In genomic region chr12:93632383-93632782, GRCh38 we compare ENCODE assay signal across 28 cellular contexts.
"Had no signal": no experiment of that assay in that cellular context is flagged by ENCODE, and none has a peak within 500 bp of the region (broad histone marks: within the 10 kb centered on the region; RNA-seq: fewer than 3 reads in every experiment).

No MANE protein-coding gene starts in this region.

- ATAC-seq: natural killer cell treated with Interleukin-12 subunit alpha and Interleukin-12 subunit beta and Interleukin-15 and Interleukin-18, amount 100 ng/mL, for 72 hours; pancreas; psoas muscle; right cardiac atrium; right lobe of liver; stimulated activated effector memory CD8-positive, alpha-beta T cell treated with anti-CD3 and anti-CD28 coated beads, Interleukin-12 subunit alpha, Interleukin-12 subunit beta, amount 100 ng/mL, for 72 hours; stimulated activated naive B cell treated with anti-CD40 and anti-IgM and Interleukin-4, amounts not matched to agents 10 μg/mL and 1 μg/mL and 100 μg/mL, for 72 hours had no signal

- H3K27ac ChIP-seq: neutrophil, pancreas, psoas muscle, right lobe of liver, sigmoid colon, stomach, thoracic aorta, thyroid gland, tibial nerve, upper lobe of left lung, vagina had no signal

- H3K4me3 Mint-ChIP-seq: natural killer cell treated with Interleukin-12 subunit alpha and Interleukin-12 subunit beta and Interleukin-15 and Interleukin-18, amount 100 ng/mL, for 72 hours; nephron progenitor cell; neural crest cell; stimulated activated effector memory CD8-positive, alpha-beta T cell treated with anti-CD3 and anti-CD28 coated beads, Interleukin-12 subunit alpha, Interleukin-12 subunit beta, amount 100 ng/mL, for 72 hours; stimulated activated naive B cell treated with anti-CD40 and anti-IgM and Interleukin-4, amounts not matched to agents 10 μg/mL and 1 μg/mL and 100 μg/mL, for 72 hours; stimulated activated naive CD8-positive, alpha-beta T cell treated with anti-CD3 and anti-CD28 coated beads, Interleukin-15, Interleukin-2, amounts not matched to agents 100 ng/mL and 50 ng/mL, for 24 hours had no signal

- FAIRE-seq: pancreas, small intestine, urothelium cell line had no signal

- H3K36me3 Mint-ChIP-seq: natural killer cell treated with Interleukin-12 subunit alpha and Interleukin-12 subunit beta and Interleukin-15 and Interleukin-18, amount 100 ng/mL, for 72 hours; stimulated activated effector memory CD8-positive, alpha-beta T cell treated with anti-CD3 and anti-CD28 coated beads, Interleukin-12 subunit alpha, Interleukin-12 subunit beta, amount 100 ng/mL, for 72 hours had no signal

- H3K27me3 Mint-ChIP-seq: progenitor cell of endocrine pancreas had no signal

- DNase-seq: nephron progenitor cell; nucleus accumbens; pancreas; psoas muscle; right cardiac atrium; right lobe of liver; sigmoid colon; small intestine; stimulated activated CD4-positive, alpha-beta T cell treated with anti-CD3 and anti-CD28 coated beads, Interleukin-15, amount 100 ng/mL, for 24 hours; stimulated activated CD4-positive, alpha-beta T cell treated with anti-CD3 and anti-CD28 coated beads, Interleukin-2, amount 100 ng/mL, for 24 hours; stimulated activated CD4-positive, alpha-beta T cell treated with anti-CD3 and anti-CD28 coated beads, Interleukin-2, amount 100 ng/mL, for 48 hours; stimulated activated CD4-positive, alpha-beta T cell treated with anti-CD3 and anti-CD28 coated beads, Interleukin-4, amount 100 ng/mL, for 24 hours; stimulated activated naive B cell treated with anti-CD40 and anti-IgM and Interleukin-4, amounts not matched to agents 10 μg/mL and 1 μg/mL and 100 μg/mL, for 72 hours; stimulated activated naive CD4-positive, alpha-beta T cell treated with Interleukin-2 at 50 U/mL for 16 hours; stomach; thyroid gland; trophoblast cell; upper lobe of left lung had no signal

- H3K4me1 ChIP-seq: pancreas, psoas muscle, right lobe of liver, sigmoid colon, stomach, thyroid gland, tibial nerve, upper lobe of left lung, vagina had no signal

- H3K9me3 Mint-ChIP-seq: neural crest cell; stimulated activated effector memory CD8-positive, alpha-beta T cell treated with anti-CD3 and anti-CD28 coated beads, Interleukin-12 subunit alpha, Interleukin-12 subunit beta, amount 100 ng/mL, for 72 hours had no signal

- H3K9me3 ChIP-seq: neutrophil, pancreas, psoas muscle, right lobe of liver, sigmoid colon, thoracic aorta, thyroid gland, vagina had no signal

- H3K27me3 ChIP-seq: neutrophil, pancreas, right lobe of liver, sigmoid colon, stomach, thyroid gland, tibial nerve, upper lobe of left lung, vagina had no signal

- H3K4me1 Mint-ChIP-seq: nephron progenitor cell; neural crest cell; stimulated activated effector memory CD8-positive, alpha-beta T cell treated with anti-CD3 and anti-CD28 coated beads, Interleukin-12 subunit alpha, Interleukin-12 subunit beta, amount 100 ng/mL, for 72 hours had no signal

- H3K36me3 ChIP-seq: neutrophil, pancreas, right lobe of liver, sigmoid colon, stomach, thoracic aorta, thyroid gland, upper lobe of left lung, vagina had no signal

- H3K4me3 ChIP-seq: pancreas, psoas muscle, right lobe of liver, sigmoid colon, stomach, thoracic aorta, thyroid gland, tibial nerve, upper lobe of left lung, vagina had no signal

- H3K27ac Mint-ChIP-seq: natural killer cell treated with Interleukin-12 subunit alpha and Interleukin-12 subunit beta and Interleukin-15 and Interleukin-18, amount 100 ng/mL, for 72 hours; nephron progenitor cell; progenitor cell of endocrine pancreas; stimulated activated effector memory CD8-positive, alpha-beta T cell treated with anti-CD3 and anti-CD28 coated beads, Interleukin-12 subunit alpha, Interleukin-12 subunit beta, amount 100 ng/mL, for 72 hours; stimulated activated naive B cell treated with anti-CD40 and anti-IgM and Interleukin-4, amounts not matched to agents 10 μg/mL and 1 μg/mL and 100 μg/mL, for 72 hours; stimulated activated naive CD8-positive, alpha-beta T cell treated with anti-CD3 and anti-CD28 coated beads, Interleukin-15, Interleukin-2, amounts not matched to agents 100 ng/mL and 50 ng/mL, for 24 hours had no signal
